ENCODE assay signal across 10 cellular contexts in the genomic region with DNA sequence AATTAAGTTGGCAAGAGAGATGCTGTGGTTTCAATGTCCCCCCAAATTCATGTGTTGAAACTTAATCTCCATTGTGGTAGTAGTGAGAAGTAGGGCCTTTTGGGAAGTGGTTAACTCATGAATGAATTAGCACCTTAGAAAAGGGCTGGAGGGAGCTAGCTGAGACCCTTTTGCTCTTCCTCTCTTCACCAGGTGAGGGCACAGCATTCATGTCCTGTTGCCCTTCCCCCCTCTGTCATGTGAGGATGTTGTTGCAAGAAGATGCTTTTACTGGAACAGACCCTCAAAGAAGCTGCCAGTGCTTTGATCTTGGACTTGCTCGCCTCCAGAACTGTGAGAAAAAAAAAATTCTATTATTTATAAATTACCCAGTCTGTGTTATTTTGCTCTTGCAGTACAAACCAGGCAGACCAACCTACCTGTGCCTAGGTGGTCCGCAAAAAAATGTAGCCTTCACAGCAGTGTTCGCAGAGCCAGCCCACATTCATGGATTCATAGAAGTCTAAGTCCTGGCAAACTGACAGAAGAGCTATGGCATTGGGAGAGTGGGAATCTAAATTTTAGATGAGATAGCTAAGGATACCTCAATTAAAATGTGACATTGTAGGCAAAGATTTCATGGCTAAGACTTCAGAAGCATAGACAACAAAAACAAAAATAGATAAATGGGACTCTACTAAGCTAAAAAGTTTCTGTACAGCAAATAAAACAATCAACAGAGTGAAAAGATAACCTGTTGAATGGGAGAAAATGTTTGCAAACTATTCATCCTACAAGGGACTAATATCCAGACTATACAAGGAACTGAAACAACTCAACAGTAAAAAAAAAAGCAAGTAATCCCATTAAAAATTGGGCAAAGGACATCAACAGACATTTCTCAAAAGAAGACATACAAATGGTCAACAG. TPM values are rescaled to one million over a fixed set of nuclear protein-coding genes. Genes with fewer than 3 reads are reported as not detected.
DNase-seq lines count a peak whose midpoint lies in the region; ATAC-seq and TF ChIP-seq lines count a peak whose summit lies in the region.
"Had no signal": no experiment of that assay in that cellular context is flagged by ENCODE, and none has a peak within 500 bp of the region (broad histone marks: within the 10 kb centered on the region; RNA-seq: fewer than 3 reads in every experiment).

No MANE protein-coding gene starts in this region.

- DNase-seq in DMS 273 (lab: John Stamatoyannopoulos, UW; ENCODE audit: unreplicated experiment) (peak; percentile 57), DMS 273 treated with DMSO at 0.1 percent for 48 hours (lab: John Stamatoyannopoulos, UW) (no peak), H9 (peak; percentile 88), left colon (no peak), left ventricle myocardium superior (no peak), DMS79 treated with DMSO at 0.1 percent for 48 hours (lab: John Stamatoyannopoulos, UW) (no peak), hypothalamus (lab: John Stamatoyannopoulos, UW) (no peak)

- H3K36me3 Mint-ChIP-seq in H9 (ENCODE audit: insufficient read depth in 1 of 3, low read depth in 3 of 3) = no peaks in the 10 kb centered on the region

- peak; percentile 35; the same call in 1 of the 3 replicates for ATAC-seq in SK-N-SH treated with all-trans-retinoic acid at 6 μM for 48 hours
- peak; percentile 46 for ATAC-seq in left colon
- ATAC-seq in left ventricle myocardium superior = no peak

- no peak overlapping the region; a peak in 2 of 7 replicates for H3K27ac Mint-ChIP-seq in H9

- no peaks in the 10 kb centered on the region for H4K20me1 ChIP-seq in H9 (ENCODE audit: control insufficient read depth, insufficient read depth, insufficient read length)

- intact Hi-C loops in left colon (cut with DNase I, micrococcal nuclease) (no loop called here), left ventricle myocardium superior (cut with micrococcal nuclease) (no loop called here)

- no peak overlapping the region for H2BK120ac ChIP-seq in H9 (ENCODE audit: low read depth, low read length, poor library complexity, severe bottlenecking)

- H3K4me3 Mint-ChIP-seq in H9 = no peak overlapping the region

- no peak overlapping the region for H4K5ac ChIP-seq in H9 (ENCODE audit: insufficient read length, low read depth, low read length)

- no peak overlapping the region for H3K18ac ChIP-seq in H9 (ENCODE audit: insufficient read length, low read depth, low read length)

- no peak overlapping the region for H4K8ac ChIP-seq in H9 (replicated peaks; ENCODE audit: insufficient read length, low read depth, low read length)

- H3K79me1 ChIP-seq in H9 (ENCODE audit: insufficient read depth, low read depth, low read length, poor library complexity, severe bottlenecking) = no peaks in the 10 kb centered on the region

- H3K56ac ChIP-seq in H9 (ENCODE audit: insufficient read length, low read depth, low read length) = no peak overlapping the region

- H3K9me3 Mint-ChIP-seq in H9 = no peaks in the 10 kb centered on the region

- H2BK5ac ChIP-seq in H9 (ENCODE audit: insufficient read length, low read length) = no peak overlapping the region

- no peaks in the 10 kb centered on the region for H3K4me1 ChIP-seq in H9 (ENCODE audit: insufficient read depth, low read length)
- H3K4me1 ChIP-seq: tibial nerve had no signal

- H3K4ac ChIP-seq in H9 (ENCODE audit: low read depth, low read length) = no peak overlapping the region

- H3K27me3 ChIP-seq in H9 (ENCODE audit: insufficient read depth, low read length) = no peaks in the 10 kb centered on the region
- H3K27me3 ChIP-seq: tibial nerve had no signal

- no peak overlapping the region for H2AK5ac ChIP-seq in H9 (ENCODE audit: insufficient read length, low read length)

- peaks cover 11 to 13% of the 10 kb centered on the region in 2 experiments for H3K4me1 Mint-ChIP-seq in H9

- no CpG with 5 or more reads among the region's 3 CpGs for WGBS in H9 (ENCODE audit: extremely low coverage, insufficient read length, low lambda C conversion rate)

- H3K23ac ChIP-seq in H9 (ENCODE audit: insufficient read length, low read depth, low read length) = no peak overlapping the region

- no peaks in the 10 kb centered on the region for H3K79me2 ChIP-seq in H9 (ENCODE audit: insufficient read depth, low read length)

- no peaks in the 10 kb centered on the region for H3K23me2 ChIP-seq in H9 (ENCODE audit: insufficient read length, low read depth, low read length, poor library complexity, severe bottlenecking)

- no peak overlapping the region for H2BK15ac ChIP-seq in H9 (ENCODE audit: low read depth, low read length)

- TF ChIP-seq CTCF in H9 (conservative IDR thresholded peaks at IDR 0.05) = peak; percentile 71

- H3K14ac ChIP-seq in H9 (ENCODE audit: insufficient read depth, low read length) = no peak overlapping the region

- no peak overlapping the region for H4K91ac ChIP-seq in H9 (ENCODE audit: insufficient read length, low read depth, low read length)

- H3T11ph ChIP-seq in H9 (ENCODE audit: low read length) = no peak overlapping the region

- no peak overlapping the region for H3K9ac ChIP-seq in H9 (ENCODE audit: extremely low read depth, insufficient read length, low read length)

- no peak overlapping the region for H3K4me2 ChIP-seq in H9 (ENCODE audit: insufficient read depth, insufficient read length, low read length)

- no peak overlapping the region for H2AFZ ChIP-seq in H9 (ENCODE audit: low read length)

- no peak overlapping the region for H3K27ac ChIP-seq in H9 (ENCODE audit: insufficient read length, low read depth, low read length)
- H3K27ac ChIP-seq: skin epidermis, tibial nerve had no signal

- no peak overlapping the region for H2BK12ac ChIP-seq in H9 (ENCODE audit: insufficient read length, low read depth, low read length)

- H3K27me3 Mint-ChIP-seq in H9 (ENCODE audit: low read depth) = no peaks in the 10 kb centered on the region

- H2BK20ac ChIP-seq in H9 (ENCODE audit: low read depth, low read length, poor library complexity, severe bottlenecking) = no peak overlapping the region

- H3K9me3 ChIP-seq in H9 (ENCODE audit: control insufficient read depth, low read depth, low read length) = no peaks in the 10 kb centered on the region
- H3K9me3 ChIP-seq: tibial nerve had no signal

TF ChIP-seq in SK-N-SH treated with all-trans-retinoic acid at 6 μM for 48 hours, 23 proteins besides CTCF, POLR2A, EP300 and RAD21:
- TF ChIP-seq ZFP30 (CRISPR knock-in tag; IDR thresholded peaks at IDR 0.05) = no peak
- no peak for TF ChIP-seq RARB (CRISPR knock-in tag; IDR thresholded peaks at IDR 0.05)
- no peak for TF ChIP-seq TSHZ2 (CRISPR knock-in tag; IDR thresholded peaks at IDR 0.05)
- TF ChIP-seq ARNTL (CRISPR knock-in tag; IDR thresholded peaks at IDR 0.05; ENCODE audit: borderline replicate concordance, low read depth) = no peak
- TF ChIP-seq ZNF70 (CRISPR knock-in tag; IDR thresholded peaks at IDR 0.05) = no peak
- no peak for TF ChIP-seq TCF4 (CRISPR knock-in tag; IDR thresholded peaks at IDR 0.05; ENCODE audit: borderline replicate concordance)

RNA-seq across cellular contexts. Expression of gene ABCA5, which starts 32.0 kb away (rescaled TPM):
- total RNA-seq in H9 (2021) = 4.0 and 4.5 TPM in 2 replicates
- 10 to 100 TPM; 63.8 to 64.7 TPM for total RNA-seq in left colon
- total RNA-seq in left ventricle myocardium superior = 27.0 TPM

RNA-seq across cellular contexts. Expression of gene MAP2K6, which starts 55.6 kb away (rescaled TPM):
- total RNA-seq in H9 (2021) = 17.7 and 18.9 TPM in 2 replicates
- total RNA-seq in left colon = 100 to 1,000 TPM in 1 of 2 donors, 10 to 100 TPM in 1; 58.4 to 128 TPM
- total RNA-seq in left ventricle myocardium superior = 2.9 TPM

Comparison
In these comparisons a context has a peak if more than half of its experiments do, and no peak if none do; other contexts are left out.
1. DNase-seq: peak in DMS 273 (single experiment) and H9 (single experiment); none in DMS 273 treated with DMSO at 0.1 percent for 48 hours (single experiment), left colon (0 of 2), left ventricle myocardium superior (single experiment), DMS79 treated with DMSO at 0.1 percent for 48 hours (single experiment) and hypothalamus (0 of 51).